13 cellular contexts compared by ENCODE assay signal in genomic region chr17:78147315-78147998, GRCh38. TPM values are rescaled to one million over a fixed set of nuclear protein-coding genes. Genes with fewer than 3 reads are reported as not detected.
A peak's percentile ranks its signal among the peaks of the same experiment; 100 is the strongest.
DNase-seq lines count a peak whose midpoint lies in the region; ATAC-seq and TF ChIP-seq lines count a peak whose summit lies in the region.
"Had no signal": no experiment of that assay in that cellular context is flagged by ENCODE, and none has a peak within 500 bp of the region (broad histone marks: within the 10 kb centered on the region; RNA-seq: fewer than 3 reads in every experiment).

No MANE protein-coding gene starts in this region.

- TF ChIP-seq CTCF in right atrium auricular region (IDR thresholded peaks at IDR 0.05), result no peak

- H3K4me1 ChIP-seq in right atrium auricular region, result peaks cover 0 to 32% of the 10 kb centered on the region in 2 donors

- no peaks in the 10 kb centered on the region for H3K9me3 ChIP-seq in right atrium auricular region
- H3K9me3 ChIP-seq: left ventricle myocardium inferior had no signal

- peak; percentile 44 to 46 for ATAC-seq in activated CD4-positive, CD25-positive, alpha-beta regulatory T cell treated with anti-CD3 and anti-CD28 coated beads, Interleukin-2, amount 50 U/mL, for 24 hours
- peak; percentile 43 for ATAC-seq in HG02610 (IDR thresholded peaks at IDR 0.05; ENCODE audit: unreplicated experiment)
- no peak for ATAC-seq in stimulated activated effector memory CD8-positive, alpha-beta T cell treated with anti-CD3 and anti-CD28 coated beads, Interleukin-12 subunit alpha, Interleukin-12 subunit beta, amount 100 ng/mL, for 72 hours

- H3K27me3 Mint-ChIP-seq in activated naive CD8-positive, alpha-beta T cell treated with anti-CD3 and anti-CD28 coated beads for 36 hours, result no peaks in the 10 kb centered on the region

- H3K36me3 Mint-ChIP-seq in activated naive CD8-positive, alpha-beta T cell treated with anti-CD3 and anti-CD28 coated beads for 36 hours, result peaks cover 4% of the 10 kb centered on the region
- peaks cover 27% of the 10 kb centered on the region for H3K36me3 Mint-ChIP-seq in stimulated activated effector memory CD8-positive, alpha-beta T cell treated with anti-CD3 and anti-CD28 coated beads, Interleukin-12 subunit alpha, Interleukin-12 subunit beta, amount 100 ng/mL, for 72 hours

- H3K4me3 ChIP-seq in right atrium auricular region, result no peak overlapping the region
- H3K4me3 ChIP-seq: left ventricle myocardium inferior had no signal

- no peaks in the 10 kb centered on the region for H3K27me3 ChIP-seq in right atrium auricular region

- H3K27ac Mint-ChIP-seq in activated naive CD8-positive, alpha-beta T cell treated with anti-CD3 and anti-CD28 coated beads for 36 hours, result peak overlapping the region; percentile 28
- H3K27ac Mint-ChIP-seq in stimulated activated effector memory CD8-positive, alpha-beta T cell treated with anti-CD3 and anti-CD28 coated beads, Interleukin-12 subunit alpha, Interleukin-12 subunit beta, amount 100 ng/mL, for 72 hours, result peak overlapping the region; percentile 81

- H3K27ac ChIP-seq in right atrium auricular region, result no peak overlapping the region
- H3K27ac ChIP-seq: left ventricle myocardium inferior had no signal

- no peaks in the 10 kb centered on the region for H3K36me3 ChIP-seq in right atrium auricular region
- H3K36me3 ChIP-seq: left ventricle myocardium inferior had no signal

- no peaks in the 10 kb centered on the region for H3K9me3 Mint-ChIP-seq in activated naive CD8-positive, alpha-beta T cell treated with anti-CD3 and anti-CD28 coated beads for 36 hours
- H3K9me3 Mint-ChIP-seq in stimulated activated effector memory CD8-positive, alpha-beta T cell treated with anti-CD3 and anti-CD28 coated beads, Interleukin-12 subunit alpha, Interleukin-12 subunit beta, amount 100 ng/mL, for 72 hours, result no peaks in the 10 kb centered on the region

- no peak overlapping the region for H3K4me3 Mint-ChIP-seq in activated naive CD8-positive, alpha-beta T cell treated with anti-CD3 and anti-CD28 coated beads for 36 hours
- H3K4me3 Mint-ChIP-seq in stimulated activated effector memory CD8-positive, alpha-beta T cell treated with anti-CD3 and anti-CD28 coated beads, Interleukin-12 subunit alpha, Interleukin-12 subunit beta, amount 100 ng/mL, for 72 hours, result no peak overlapping the region

- DNase-seq in activated CD4-positive, CD25-positive, alpha-beta regulatory T cell (lab: John Stamatoyannopoulos, UW), result no peak
- DNase-seq in activated naive CD8-positive, alpha-beta T cell treated with anti-CD3 and anti-CD28 coated beads for 36 hours, result no peak
- no peak for DNase-seq in stimulated activated effector memory CD8-positive, alpha-beta T cell treated with anti-CD3 and anti-CD28 coated beads, Interleukin-12 subunit alpha, Interleukin-12 subunit beta, amount 100 ng/mL, for 72 hours (ENCODE audit: low spot score in 2 of 2)
- DNase-seq in right atrium auricular region (ENCODE audit: low spot score) (no peak), NCI-H1417 (lab: John Stamatoyannopoulos, UW) (no peak)
- no peak for DNase-seq in stimulated activated CD4-positive, alpha-beta T cell treated with anti-CD3 and anti-CD28 coated beads, Interleukin-2, amount 100 ng/mL, for 48 hours
- DNase-seq: activated CD8-positive, alpha-beta memory T cell treated with anti-CD3 and anti-CD28 coated beads for 24 hours; GOT3; left ventricle myocardium inferior; NCI-H2107 had no signal

- peaks cover 27% of the 10 kb centered on the region for H3K4me1 Mint-ChIP-seq in activated naive CD8-positive, alpha-beta T cell treated with anti-CD3 and anti-CD28 coated beads for 36 hours
- peaks cover 22% of the 10 kb centered on the region for H3K4me1 Mint-ChIP-seq in stimulated activated effector memory CD8-positive, alpha-beta T cell treated with anti-CD3 and anti-CD28 coated beads, Interleukin-12 subunit alpha, Interleukin-12 subunit beta, amount 100 ng/mL, for 72 hours

RNA-seq across cellular contexts. Expression of gene C17orf99, which starts 1.3 kb away (rescaled TPM):
- total RNA-seq in activated naive CD8-positive, alpha-beta T cell treated with anti-CD3 and anti-CD28 coated beads for 36 hours, result not detected
- not detected for total RNA-seq in right atrium auricular region
- total RNA-seq: bronchial epithelial cell, left ventricle myocardium inferior had no signal

RNA-seq across cellular contexts. Expression of gene TMC8, which starts 16.9 kb away (rescaled TPM):
- total RNA-seq in activated naive CD8-positive, alpha-beta T cell treated with anti-CD3 and anti-CD28 coated beads for 36 hours, result 100 to 1,000 TPM; 133 to 136 TPM
- total RNA-seq in right atrium auricular region, result 1 to 10 TPM; 1.0 to 2.6 TPM
- total RNA-seq: bronchial epithelial cell had no signal

RNA-seq across cellular contexts. Expression of gene TMC6, which starts 18.9 kb away (rescaled TPM):
- total RNA-seq in activated naive CD8-positive, alpha-beta T cell treated with anti-CD3 and anti-CD28 coated beads for 36 hours, result 100 to 1,000 TPM; 119 to 125 TPM
- 10 to 100 TPM in 1 of 2 donors, 1 to 10 TPM in 1; 7.5 to 41.3 TPM for total RNA-seq in right atrium auricular region

RNA-seq across cellular contexts. Expression of gene SYNGR2, which starts 20.9 kb away (rescaled TPM):
- total RNA-seq in activated naive CD8-positive, alpha-beta T cell treated with anti-CD3 and anti-CD28 coated beads for 36 hours, result 100 to 1,000 TPM; 126 to 127 TPM
- 100 to 1,000 TPM in 1 of 2 donors, 10 to 100 TPM in 1; 52.8 to 129 TPM for total RNA-seq in right atrium auricular region

RNA-seq across cellular contexts. Expression of gene TK1, which starts 39.4 kb away (rescaled TPM):
- total RNA-seq in activated naive CD8-positive, alpha-beta T cell treated with anti-CD3 and anti-CD28 coated beads for 36 hours, result 100 to 1,000 TPM; 144 to 150 TPM
- total RNA-seq in right atrium auricular region, result 1 to 10 TPM; 2.2 TPM

Comparison
In these comparisons a context has a peak if more than half of its experiments do, and no peak if none do; other contexts are left out.
1. RNA of gene TMC8, which starts 16.9 kb away (total RNA-seq): 133 to 136 TPM in activated naive CD8-positive, alpha-beta T cell treated with anti-CD3 and anti-CD28 coated beads for 36 hours; 1.0 to 2.6 TPM in right atrium auricular region; every median in the first group is over 10 times any median in the second.